Comparison of ENCODE assay signal across 9 cellular contexts in genomic region chr3:18223591-18224338, GRCh38.
DNase-seq lines count a peak whose midpoint lies in the region; ATAC-seq and TF ChIP-seq lines count a peak whose summit lies in the region.
"Had no signal": no experiment of that assay in that cellular context is flagged by ENCODE, and none has a peak within 500 bp of the region (broad histone marks: within the 10 kb centered on the region; RNA-seq: fewer than 3 reads in every experiment).

No MANE protein-coding gene starts in this region.

- H3K9me3 Mint-ChIP-seq in CD4-positive, alpha-beta T cell: no peaks in the 10 kb centered on the region

- H3K27ac ChIP-seq in CD4-positive, alpha-beta T cell (ENCODE audit: low read depth, low read length): no peak overlapping the region
- H3K27ac ChIP-seq in uterus (no peak overlapping the region), body of pancreas (no peak overlapping the region)
- H3K27ac ChIP-seq: skin epidermis had no signal

- TF ChIP-seq POLR2A in uterus (IDR thresholded peaks at IDR 0.05) (no peak), body of pancreas (IDR thresholded peaks at IDR 0.05) (no peak)

- no peaks in the 10 kb centered on the region for H3K27me3 ChIP-seq in CD4-positive, alpha-beta T cell (ENCODE audit: control insufficient read depth, insufficient read depth, low read length)
- H3K27me3 ChIP-seq in uterus (no peaks in the 10 kb centered on the region), body of pancreas (no peaks in the 10 kb centered on the region)

- H3K36me3 Mint-ChIP-seq in CD4-positive, alpha-beta T cell (ENCODE audit: low read depth): no peaks in the 10 kb centered on the region

- peak; percentile 94 for ATAC-seq in GM18519 (IDR thresholded peaks at IDR 0.05; ENCODE audit: low FRiP score, unreplicated experiment)
- peak; percentile 99 for ATAC-seq in GM21723 (IDR thresholded peaks at IDR 0.05; ENCODE audit: unreplicated experiment)
- no peak for ATAC-seq in CD4-positive, alpha-beta T cell (ENCODE audit: poor library complexity)
- no peak for ATAC-seq in body of pancreas

- intact Hi-C loops in CD4-positive, alpha-beta T cell (cut with DNase I, micrococcal nuclease): no loop called here
- intact Hi-C loops in uterus (cut with DNase I; ENCODE audit: low total_unique reads) (no loop called here), body of pancreas (cut with DNase I) (no loop called here)

- POLR2A ChIA-PET in CD4-positive, alpha-beta T cell (lab: Charles Lee): interaction anchor here (0.6 kb wide), 1 partner anchor 37 kb away, joined by 3 read pairs; no protein-coding TSS in a partner anchor

- no peaks in the 10 kb centered on the region for H3K27me3 Mint-ChIP-seq in CD4-positive, alpha-beta T cell

- TF ChIP-seq CTCF in CD4-positive, alpha-beta T cell (IDR thresholded peaks at IDR 0.05): no peak
- TF ChIP-seq CTCF in uterus (IDR thresholded peaks at IDR 0.05) (no peak), body of pancreas (IDR thresholded peaks at IDR 0.05) (no peak)

- peak; percentile 77 for DNase-seq in Jurkat, Clone E6-1 (ENCODE audit: low read depth, low spot score)
- DNase-seq in left kidney (ENCODE audit: low read depth, low spot score) (peak; percentile 31), kidney tubule cell (ENCODE audit: low spot score) (no peak), uterus (no peak), body of pancreas (no peak)
- no peak for DNase-seq in CD4-positive, alpha-beta T cell

- no peak overlapping the region for H3K4me3 ChIP-seq in Jurkat, Clone E6-1 (ENCODE audit: low read length)
- H3K4me3 ChIP-seq in uterus (no peak overlapping the region), body of pancreas (no peak overlapping the region)
- H3K4me3 ChIP-seq: skin epidermis had no signal

- H3K4me3 Mint-ChIP-seq in CD4-positive, alpha-beta T cell: no peak overlapping the region

- 62 to 75% methylated on average over 6 of the region's 6 CpGs for WGBS in body of pancreas, 2 donors

- no peaks in the 10 kb centered on the region for H3K4me1 ChIP-seq in uterus
- no peaks in the 10 kb centered on the region for H3K4me1 ChIP-seq in body of pancreas

- no peaks in the 10 kb centered on the region for H3K9me3 ChIP-seq in CD4-positive, alpha-beta T cell (ENCODE audit: control insufficient read depth, low read length)
- H3K9me3 ChIP-seq in uterus: no peaks in the 10 kb centered on the region
- no peaks in the 10 kb centered on the region for H3K9me3 ChIP-seq in body of pancreas

- H3K36me3 ChIP-seq in uterus (no peaks in the 10 kb centered on the region), body of pancreas (replicated peaks in 1 of 2; ENCODE audit: insufficient read depth in 1 of 2, low read depth in 2 of 2) (no peaks in the 10 kb centered on the region)

- peaks cover 12% of the 10 kb centered on the region for H3K4me1 Mint-ChIP-seq in CD4-positive, alpha-beta T cell (ENCODE audit: low read depth)

- no peak overlapping the region for H3K27ac Mint-ChIP-seq in CD4-positive, alpha-beta T cell

- CTCF ChIA-PET in CD4-positive, alpha-beta T cell (lab: Charles Lee): no interaction called here

Comparison
In these comparisons a context has a peak if more than half of its experiments do, and no peak if none do; other contexts are left out.
1. ATAC-seq: peak in GM18519 (single experiment) and GM21723 (single experiment); none in CD4-positive, alpha-beta T cell (single experiment) and body of pancreas (single experiment).
2. DNase-seq: peak in Jurkat, Clone E6-1 (single experiment) and left kidney (single experiment); none in kidney tubule cell (single experiment), CD4-positive, alpha-beta T cell (0 of 10), uterus (0 of 2) and body of pancreas (0 of 4).